ENCODE assay signal across 25 cellular contexts in the genomic region with DNA sequence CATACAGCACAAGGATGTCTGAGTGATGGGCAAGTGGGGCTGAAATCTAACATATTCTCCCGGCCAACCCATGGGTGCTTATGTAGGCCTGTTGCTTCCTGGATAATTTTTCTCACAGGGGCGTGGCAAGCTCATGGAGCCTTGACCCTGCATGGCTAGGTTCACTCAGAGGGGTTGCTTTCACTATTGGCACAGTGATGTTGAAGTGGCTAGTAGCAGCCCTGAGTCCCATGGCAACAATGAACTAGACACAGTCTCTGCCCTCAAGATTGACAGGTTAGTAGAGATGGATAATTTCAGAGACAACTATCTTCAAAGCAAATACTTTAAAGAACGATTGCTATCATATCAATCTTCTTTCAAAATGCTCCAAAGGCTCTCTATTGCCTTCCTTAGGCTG. TPM values are rescaled to one million over a fixed set of nuclear protein-coding genes. Genes with fewer than 3 reads are reported as not detected.
"Had no signal": no experiment of that assay in that cellular context is flagged by ENCODE, and none has a peak within 500 bp of the region (broad histone marks: within the 10 kb centered on the region; RNA-seq: fewer than 3 reads in every experiment).

No MANE protein-coding gene starts in this region.

- H3K9me3 ChIP-seq: breast epithelium, transverse colon, uterus had no signal

- DNase-seq: activated CD4-positive, alpha-beta T cell treated with anti-CD3 and anti-CD28 coated beads, Interleukin-2, amount 50 U/mL, for 1 hour; activated CD8-positive, alpha-beta memory T cell treated with anti-CD3 and anti-CD28 coated beads for 24 hours; activated CD8-positive, alpha-beta memory T cell treated with anti-CD3 and anti-CD28 coated beads, Interleukin-2, amount 50 U/mL, for 48 hours; activated effector memory CD4-positive, alpha-beta T cell treated with Interleukin-2 at 50 U/mL for 16 hours; activated T-cell treated with anti-CD3 and anti-CD28 coated beads, Interleukin-2, amount 50 U/mL, for 48 hours; cerebellar nuclear complex; cortex of kidney; erythroblast; hypothalamus; islet precursor cell; midbrain; occipital lobe; retina; stimulated activated CD4-positive, alpha-beta T cell treated with anti-CD3 and anti-CD28 coated beads, Interleukin-1b, Interleukin-23, amount 100 ng/mL, for 48 hours; stimulated activated CD8-positive, alpha-beta memory T cell treated with anti-CD3 and anti-CD28 coated beads, Interleukin-4, amount 100 ng/mL, for 48 hours; stimulated activated naive CD4-positive, alpha-beta T cell treated with Interleukin-2 at 50 U/mL for 16 hours; transverse colon; uterus had no signal

- FAIRE-seq: astrocyte, endometrium, frontal cortex had no signal

- H3K27ac ChIP-seq: breast epithelium, transverse colon, uterus had no signal

- H3K4me3 ChIP-seq: breast epithelium, lung, transverse colon, uterus had no signal

- H3K36me3 ChIP-seq: breast epithelium, transverse colon, uterus had no signal

- H3K27me3 ChIP-seq: breast epithelium, transverse colon, uterus had no signal

- H3K4me1 ChIP-seq: breast epithelium, uterus had no signal

RNA-seq across cellular contexts. Expression of gene MAB21L3, which starts 6.5 kb away (rescaled TPM):
- total RNA-seq: posterior vena cava, uterus had no signal
- polyA plus RNA-seq: neural cell had no signal
